ENCODE assay signal across 22 cellular contexts in genomic region chr2:2024751-2025481, GRCh38.
"Had no signal": no experiment of that assay in that cellular context is flagged by ENCODE, and none has a peak within 500 bp of the region (broad histone marks: within the 10 kb centered on the region; RNA-seq: fewer than 3 reads in every experiment).

No MANE protein-coding gene starts in this region.

- H3K4me3 ChIP-seq: body of pancreas, esophagus squamous epithelium, gastrocnemius medialis, ovary, prostate gland, tibial nerve had no signal

- H3K27me3 ChIP-seq: body of pancreas, gastrocnemius medialis, ovary, tibial nerve had no signal

- FAIRE-seq: islet of Langerhans had no signal

- H3K36me3 Mint-ChIP-seq: activated naive CD4-positive, alpha-beta T cell treated with anti-CD3 and anti-CD28 coated beads, Interleukin-2, amount 10 ng/mL, durations not matched to agents 7 days and 5 days; mesothelial cell of epicardium; natural killer cell treated with Interleukin-12 subunit alpha and Interleukin-12 subunit beta and Interleukin-15 and Interleukin-18, amount 100 ng/mL, for 72 hours; stimulated activated effector memory CD8-positive, alpha-beta T cell treated with anti-CD3 and anti-CD28 coated beads, Interleukin-12 subunit alpha, Interleukin-12 subunit beta, amount 100 ng/mL, for 72 hours had no signal

- ATAC-seq: activated CD4-positive, alpha-beta T cell treated with anti-CD3 and anti-CD28 coated beads for 36 hours; body of pancreas; effector memory CD8-positive, alpha-beta T cell; gastrocnemius medialis; natural killer cell treated with Interleukin-12 subunit alpha and Interleukin-12 subunit beta and Interleukin-15 and Interleukin-18, amount 100 ng/mL, for 72 hours; stimulated activated effector memory CD8-positive, alpha-beta T cell treated with anti-CD3 and anti-CD28 coated beads, Interleukin-12 subunit alpha, Interleukin-12 subunit beta, amount 100 ng/mL, for 72 hours; stimulated activated naive CD8-positive, alpha-beta T cell treated with anti-CD3 and anti-CD28 coated beads, Interleukin-15, amount 100 ng/mL, for 72 hours had no signal

- H3K9me3 ChIP-seq: body of pancreas, esophagus squamous epithelium, gastrocnemius medialis, ovary, prostate gland, tibial nerve had no signal

- H3K36me3 ChIP-seq: esophagus squamous epithelium, gastrocnemius medialis, ovary, prostate gland, tibial nerve had no signal

- DNase-seq: activated B cell treated with CpG ODN at 0.5 μM for 24 hours; activated CD4-positive, alpha-beta T cell treated with anti-CD3 and anti-CD28 coated beads for 36 hours; activated CD4-positive, alpha-beta T cell treated with anti-CD3 and anti-CD28 coated beads, Interleukin-2, amount 50 U/mL, for 4 hours; activated effector memory CD4-positive, alpha-beta T cell treated with Interleukin-2 at 50 U/mL for 16 hours; activated naive CD4-positive, alpha-beta T cell treated with anti-CD3 and anti-CD28 coated beads, Interleukin-2, amount 10 ng/mL, durations not matched to agents 7 days and 5 days; activated T-cell treated with anti-CD3 and anti-CD28 coated beads, Interleukin-2, amount 50 U/mL, for 48 hours; anterior cingulate cortex; body of pancreas; caudate nucleus; effector memory CD8-positive, alpha-beta T cell; esophagus squamous epithelium; gastrocnemius medialis; ovary; stimulated activated CD4-positive, alpha-beta T cell treated with anti-CD3 and anti-CD28 coated beads, Interleukin-1b, Interleukin-23, amount 100 ng/mL, for 48 hours; stimulated activated naive CD8-positive, alpha-beta T cell treated with anti-CD3 and anti-CD28 coated beads, Interleukin-15, amount 100 ng/mL, for 72 hours; T1000 had no signal

- H3K27me3 Mint-ChIP-seq: activated B cell treated with CpG ODN at 0.5 μM for 24 hours; activated CD4-positive, alpha-beta T cell treated with anti-CD3 and anti-CD28 coated beads for 36 hours; activated naive CD4-positive, alpha-beta T cell treated with anti-CD3 and anti-CD28 coated beads, Interleukin-2, amount 10 ng/mL, durations not matched to agents 7 days and 5 days; effector memory CD8-positive, alpha-beta T cell; natural killer cell treated with Interleukin-12 subunit alpha and Interleukin-12 subunit beta and Interleukin-15 and Interleukin-18, amount 100 ng/mL, for 72 hours; stimulated activated naive CD8-positive, alpha-beta T cell treated with anti-CD3 and anti-CD28 coated beads, Interleukin-15, amount 100 ng/mL, for 72 hours had no signal

- H3K4me3 Mint-ChIP-seq: activated B cell treated with CpG ODN at 0.5 μM for 24 hours; activated CD4-positive, alpha-beta T cell treated with anti-CD3 and anti-CD28 coated beads for 36 hours; activated naive CD4-positive, alpha-beta T cell treated with anti-CD3 and anti-CD28 coated beads, Interleukin-2, amount 10 ng/mL, durations not matched to agents 7 days and 5 days; effector memory CD8-positive, alpha-beta T cell; mesothelial cell of epicardium; natural killer cell treated with Interleukin-12 subunit alpha and Interleukin-12 subunit beta and Interleukin-15 and Interleukin-18, amount 100 ng/mL, for 72 hours; stimulated activated effector memory CD8-positive, alpha-beta T cell treated with anti-CD3 and anti-CD28 coated beads, Interleukin-12 subunit alpha, Interleukin-12 subunit beta, amount 100 ng/mL, for 72 hours; stimulated activated naive CD8-positive, alpha-beta T cell treated with anti-CD3 and anti-CD28 coated beads, Interleukin-15, amount 100 ng/mL, for 72 hours had no signal

- H3K9me3 Mint-ChIP-seq: activated B cell treated with CpG ODN at 0.5 μM for 24 hours; activated naive CD4-positive, alpha-beta T cell treated with anti-CD3 and anti-CD28 coated beads, Interleukin-2, amount 10 ng/mL, durations not matched to agents 7 days and 5 days; mesothelial cell of epicardium; natural killer cell treated with Interleukin-12 subunit alpha and Interleukin-12 subunit beta and Interleukin-15 and Interleukin-18, amount 100 ng/mL, for 72 hours; stimulated activated effector memory CD8-positive, alpha-beta T cell treated with anti-CD3 and anti-CD28 coated beads, Interleukin-12 subunit alpha, Interleukin-12 subunit beta, amount 100 ng/mL, for 72 hours; stimulated activated naive CD8-positive, alpha-beta T cell treated with anti-CD3 and anti-CD28 coated beads, Interleukin-15, amount 100 ng/mL, for 72 hours had no signal

- H3K4me1 Mint-ChIP-seq: activated B cell treated with CpG ODN at 0.5 μM for 24 hours; activated CD4-positive, alpha-beta T cell treated with anti-CD3 and anti-CD28 coated beads for 36 hours; activated naive CD4-positive, alpha-beta T cell treated with anti-CD3 and anti-CD28 coated beads, Interleukin-2, amount 10 ng/mL, durations not matched to agents 7 days and 5 days; mesothelial cell of epicardium; stimulated activated effector memory CD8-positive, alpha-beta T cell treated with anti-CD3 and anti-CD28 coated beads, Interleukin-12 subunit alpha, Interleukin-12 subunit beta, amount 100 ng/mL, for 72 hours; stimulated activated naive CD8-positive, alpha-beta T cell treated with anti-CD3 and anti-CD28 coated beads, Interleukin-15, amount 100 ng/mL, for 72 hours had no signal

- H3K27ac Mint-ChIP-seq: activated B cell treated with CpG ODN at 0.5 μM for 24 hours; activated CD4-positive, alpha-beta T cell treated with anti-CD3 and anti-CD28 coated beads for 36 hours; activated naive CD4-positive, alpha-beta T cell treated with anti-CD3 and anti-CD28 coated beads, Interleukin-2, amount 10 ng/mL, durations not matched to agents 7 days and 5 days; effector memory CD8-positive, alpha-beta T cell; mesothelial cell of epicardium; natural killer cell treated with Interleukin-12 subunit alpha and Interleukin-12 subunit beta and Interleukin-15 and Interleukin-18, amount 100 ng/mL, for 72 hours; stimulated activated effector memory CD8-positive, alpha-beta T cell treated with anti-CD3 and anti-CD28 coated beads, Interleukin-12 subunit alpha, Interleukin-12 subunit beta, amount 100 ng/mL, for 72 hours had no signal

- H3K4me1 ChIP-seq: body of pancreas, esophagus squamous epithelium, gastrocnemius medialis, prostate gland, tibial nerve had no signal

- H3K27ac ChIP-seq: body of pancreas, esophagus squamous epithelium, gastrocnemius medialis, ovary, prostate gland, tibial nerve had no signal
